8 cellular contexts compared by ENCODE assay signal in genomic region chr1:27525296-27526271, GRCh38. TPM values are rescaled to one million over a fixed set of nuclear protein-coding genes. Genes with fewer than 3 reads are reported as not detected.
A peak's percentile ranks its signal among the peaks of the same experiment; 100 is the strongest.
DNase-seq lines count a peak whose midpoint lies in the region; ATAC-seq and TF ChIP-seq lines count a peak whose summit lies in the region.

No MANE protein-coding gene starts in this region.

- H3K9me3 Mint-ChIP-seq in activated T-cell treated with anti-CD3 and anti-CD28 coated beads, Interleukin-2, amount 50 U/mL, for 72 hours, result no peaks in the 10 kb centered on the region

- peaks cover 81% of the 10 kb centered on the region for H3K4me1 Mint-ChIP-seq in activated T-cell treated with anti-CD3 and anti-CD28 coated beads, Interleukin-2, amount 50 U/mL, for 72 hours (ENCODE audit: low read depth)

- DNase-seq in G401 (ENCODE audit: low spot score) (peak; percentile 76), NCI-H82 (lab: John Stamatoyannopoulos, UW) (peak; percentile 98), NCI-H1105 treated with DMSO at 0.1 percent for 48 hours (lab: John Stamatoyannopoulos, UW) (no peak)
- peak; percentile 66 to 68 for DNase-seq in activated T-cell treated with anti-CD3 and anti-CD28 coated beads, Interleukin-2, amount 50 U/mL, for 72 hours

- TF ChIP-seq CTCF in gastroesophageal sphincter (IDR thresholded peaks at IDR 0.05), result no peak
- TF ChIP-seq CTCF in parathyroid adenoma (IDR thresholded peaks at IDR 0.05), result no peak

- no peak for TF ChIP-seq POLR2A in gastroesophageal sphincter (IDR thresholded peaks at IDR 0.05)

- H3K4me2 ChIP-seq in parathyroid adenoma (ENCODE audit: low read length), result peak overlapping the region; percentile 44

- peak; percentile 39 for ATAC-seq in HG02610 (IDR thresholded peaks at IDR 0.05; ENCODE audit: unreplicated experiment)
- peak; percentile 26 to 28 for ATAC-seq in activated T-cell treated with anti-CD3 and anti-CD28 coated beads, Interleukin-2, amount 50 U/mL, for 72 hours (replicated peaks in 1 of 2)
- peak; percentile 60 for ATAC-seq in gastroesophageal sphincter
- ATAC-seq in HG03521 (IDR thresholded peaks at IDR 0.05; ENCODE audit: unreplicated experiment), result no peak

- peaks cover 0 to 2% of the 10 kb centered on the region in 2 donors for H3K36me3 Mint-ChIP-seq in activated T-cell treated with anti-CD3 and anti-CD28 coated beads, Interleukin-2, amount 50 U/mL, for 72 hours (ENCODE audit: insufficient read depth in 2 of 2)

- H3K4me3 ChIP-seq in gastroesophageal sphincter, result peak overlapping the region; percentile 3 to 56
- H3K4me3 ChIP-seq in parathyroid adenoma (ENCODE audit: low read depth, low read length), result peak overlapping the region; percentile 32

- H3K4me3 Mint-ChIP-seq in activated T-cell treated with anti-CD3 and anti-CD28 coated beads, Interleukin-2, amount 50 U/mL, for 72 hours, result peak overlapping the region; percentile 71 to 94

- in situ Hi-C loops in G401 (cut with HindIII; ENCODE audit: low sequenced_read_pairs), result no loop called here

- no peaks in the 10 kb centered on the region for H3K9me3 ChIP-seq in gastroesophageal sphincter
- no peaks in the 10 kb centered on the region for H3K9me3 ChIP-seq in parathyroid adenoma (ENCODE audit: control insufficient read depth, low read length)

- no peak for TF ChIP-seq EP300 in gastroesophageal sphincter (IDR thresholded peaks at IDR 0.05)

- H3K36me3 ChIP-seq in gastroesophageal sphincter (no peaks in the 10 kb centered on the region), parathyroid adenoma (ENCODE audit: control insufficient read depth, insufficient read depth, low read length) (no peaks in the 10 kb centered on the region)

- H2AFZ ChIP-seq in parathyroid adenoma, result peak overlapping the region; percentile 45

- H3K4me1 ChIP-seq in gastroesophageal sphincter (peaks cover 9 to 100% (median 79%) of the 10 kb centered on the region in 3 donors), parathyroid adenoma (peaks cover 38% of the 10 kb centered on the region)

- WGBS in gastroesophageal sphincter (ENCODE audit: low coverage in 1 of 2), 2 donors, result 3 to 8% methylated on average over 5 to 10 of the region's 16 CpGs

- H3K27me3 ChIP-seq in gastroesophageal sphincter (no peaks in the 10 kb centered on the region), parathyroid adenoma (ENCODE audit: control insufficient read depth, insufficient read depth, low read length) (no peaks in the 10 kb centered on the region)

- H3K79me2 ChIP-seq in parathyroid adenoma, result no peaks in the 10 kb centered on the region

- no peak overlapping the region for H3K9ac ChIP-seq in parathyroid adenoma

- H3K27ac ChIP-seq in gastroesophageal sphincter (peak overlapping the region; percentile 87 to 98 (median 97)), parathyroid adenoma (peak overlapping the region; percentile 91)

- peak overlapping the region; percentile 49 for H3K27ac Mint-ChIP-seq in activated T-cell treated with anti-CD3 and anti-CD28 coated beads, Interleukin-2, amount 50 U/mL, for 72 hours

- no peaks in the 10 kb centered on the region for H3K27me3 Mint-ChIP-seq in activated T-cell treated with anti-CD3 and anti-CD28 coated beads, Interleukin-2, amount 50 U/mL, for 72 hours (ENCODE audit: low read depth)

RNA-seq across cellular contexts. Expression of gene WASF2, which starts 35.6 kb away (rescaled TPM):
- 10.4 and 14.2 TPM in 2 replicates for total RNA-seq in G401 (2014; rRNA removed; shearing (Covaris generic))
- 100 to 1,000 TPM; 146 to 197 TPM for total RNA-seq in activated T-cell treated with anti-CD3 and anti-CD28 coated beads, Interleukin-2, amount 50 U/mL, for 72 hours
- total RNA-seq in gastroesophageal sphincter, result 100 to 1,000 TPM in 1 of 4 donors, 10 to 100 TPM in 3; 74.7 to 107 (median 79.8) TPM
